10 cellular contexts compared by ENCODE assay signal in the genomic region with DNA sequence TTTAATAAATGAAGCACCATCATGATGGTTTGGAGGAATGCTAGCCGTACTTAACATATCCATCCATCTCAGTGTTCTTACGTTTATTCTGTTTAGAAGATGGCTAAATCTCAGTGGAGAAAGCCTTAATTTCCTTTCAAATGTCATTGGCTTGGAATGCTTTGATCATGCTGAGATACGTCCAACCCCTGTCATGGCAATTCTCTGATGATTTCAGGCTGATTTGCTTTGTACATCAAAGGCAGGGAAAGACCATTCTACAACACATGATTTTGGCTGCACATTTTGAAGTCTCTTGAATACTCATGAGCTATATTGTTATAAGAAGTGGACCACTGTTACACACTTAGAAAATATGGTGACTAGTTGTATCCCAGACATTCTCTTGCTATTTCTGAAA.
"Had no signal": no experiment of that assay in that cellular context is flagged by ENCODE, and none has a peak within 500 bp of the region (broad histone marks: within the 10 kb centered on the region; RNA-seq: fewer than 3 reads in every experiment).

No MANE protein-coding gene starts in this region.

- ATAC-seq: HCT116, HepG2 had no signal

- H3K4me1 Mint-ChIP-seq: IgD-negative memory B cell had no signal

- H2AFZ ChIP-seq: GM23248 had no signal

- H3K4me3 ChIP-seq: GM23248, HAP-1 had no signal

- H3K27me3 Mint-ChIP-seq: IgD-negative memory B cell had no signal

- H3K36me3 ChIP-seq: HAP-1 had no signal

- H3K4me3 Mint-ChIP-seq: HFFc6, IgD-negative memory B cell had no signal

- H3K9ac ChIP-seq: GM23248 had no signal

- H3K27ac Mint-ChIP-seq: HFFc6, IgD-negative memory B cell had no signal

- H3K36me3 Mint-ChIP-seq: IgD-negative memory B cell had no signal

- H3K9me3 ChIP-seq: HAP-1 had no signal

- H3K27ac ChIP-seq: GM23248, HL-60 had no signal

- DNase-seq: GM23248, GOT3, H7, HFFc6, KBM-7 had no signal
